ENCODE assay signal across 8 cellular contexts in the genomic region with DNA sequence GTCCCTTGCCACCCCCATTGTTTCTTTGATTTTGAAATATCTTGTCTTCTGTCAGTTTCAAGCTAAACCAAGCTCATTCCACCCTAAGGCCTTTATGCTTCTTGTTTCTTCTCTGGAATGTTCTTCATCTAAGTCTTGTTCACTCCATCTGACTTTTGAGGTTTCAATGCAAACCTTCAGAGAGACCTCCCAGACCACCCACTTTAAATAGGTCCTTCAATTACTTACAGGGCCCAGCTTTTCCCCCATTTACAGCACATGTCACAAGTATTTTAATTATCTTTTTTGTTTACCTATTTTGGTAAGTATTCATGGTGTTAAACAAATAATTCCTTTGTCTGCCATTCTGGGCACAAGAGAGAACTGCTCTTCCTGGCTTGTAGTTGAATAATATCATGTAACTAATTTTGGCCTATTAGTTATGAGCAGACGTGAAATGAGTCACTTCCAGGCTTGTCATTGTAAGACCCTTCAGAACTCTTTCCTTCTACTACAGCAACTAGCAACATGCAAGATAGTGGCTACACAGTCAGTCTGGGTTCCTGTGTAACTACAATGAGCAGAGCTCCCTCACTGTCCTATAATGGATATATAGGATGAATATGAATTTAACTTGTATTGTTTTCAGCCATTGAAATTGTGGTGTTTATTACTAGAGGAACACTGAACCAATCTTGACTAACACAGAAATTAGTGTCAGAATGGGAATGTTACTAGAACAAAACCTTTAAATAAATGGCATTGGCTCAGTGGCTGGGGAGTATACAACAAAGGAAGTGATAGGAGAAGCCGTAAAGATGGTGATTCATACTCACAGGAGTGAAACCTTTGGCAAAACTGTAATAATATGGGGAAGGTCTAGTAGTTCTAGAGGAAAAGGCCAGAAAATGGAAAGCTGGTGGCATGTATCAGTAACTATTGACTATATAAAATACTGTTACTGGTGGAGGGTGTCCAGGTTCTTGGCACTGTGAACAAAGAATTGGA. TPM values are rescaled to one million over a fixed set of nuclear protein-coding genes. Genes with fewer than 3 reads are reported as not detected.
DNase-seq lines count a peak whose midpoint lies in the region; ATAC-seq and TF ChIP-seq lines count a peak whose summit lies in the region.

No MANE protein-coding gene starts in this region.

- H3K36me3 ChIP-seq in GM06990 (ENCODE audit: control insufficient read depth, insufficient read depth, low read length) = no peaks in the 10 kb centered on the region

- peaks cover 3% of the 10 kb centered on the region for H3K36me3 Mint-ChIP-seq in activated naive CD8-positive, alpha-beta T cell treated with anti-CD3 and anti-CD28 coated beads, Interleukin-2, amount 50 U/mL, for 24 hours (ENCODE audit: low read depth)
- no peaks in the 10 kb centered on the region for H3K36me3 Mint-ChIP-seq in naive thymus-derived CD8-positive, alpha-beta T cell

- H3K4me1 Mint-ChIP-seq in activated naive CD8-positive, alpha-beta T cell treated with anti-CD3 and anti-CD28 coated beads, Interleukin-2, amount 50 U/mL, for 24 hours = peaks cover 64% of the 10 kb centered on the region
- peaks cover 26 to 73% (median 63%) of the 10 kb centered on the region in 4 donors for H3K4me1 Mint-ChIP-seq in naive thymus-derived CD8-positive, alpha-beta T cell

- DNase-seq in GM06990 (ENCODE audit: extremely low read depth, insufficient read length) (peak; percentile 45), SIG-M5 treated with dmso at 0.1 percent for 504 hours (lab: John Stamatoyannopoulos, UW; ENCODE audit: unreplicated experiment) (no peak), DMS53 treated with DMSO at 0.1 percent for 48 hours (lab: John Stamatoyannopoulos, UW; ENCODE audit: unreplicated experiment) (no peak)
- no peak for DNase-seq in activated naive CD8-positive, alpha-beta T cell treated with anti-CD3 and anti-CD28 coated beads, Interleukin-2, amount 50 U/mL, for 24 hours
- no peak for DNase-seq in naive thymus-derived CD8-positive, alpha-beta T cell

- TF ChIP-seq CTCF in GM06990 (IDR thresholded peaks at IDR 0.05; ENCODE audit: insufficient read depth, low read length, poor library complexity, severe bottlenecking) = no peak

- peak overlapping the region; percentile 34 for H3K4me3 ChIP-seq in GM06990 (replicated peaks; ENCODE audit: low read depth, low read length)

- H3K27me3 ChIP-seq in GM06990 (replicated peaks; ENCODE audit: control insufficient read depth, insufficient read depth, low read length) = no peaks in the 10 kb centered on the region

- H3K9me3 Mint-ChIP-seq in activated naive CD8-positive, alpha-beta T cell treated with anti-CD3 and anti-CD28 coated beads, Interleukin-2, amount 50 U/mL, for 24 hours = no peaks in the 10 kb centered on the region
- no peaks in the 10 kb centered on the region for H3K9me3 Mint-ChIP-seq in naive thymus-derived CD8-positive, alpha-beta T cell

- H3K27ac Mint-ChIP-seq in activated naive CD8-positive, alpha-beta T cell treated with anti-CD3 and anti-CD28 coated beads, Interleukin-2, amount 50 U/mL, for 24 hours = peak overlapping the region; percentile 73
- H3K27ac Mint-ChIP-seq in naive thymus-derived CD8-positive, alpha-beta T cell = peak overlapping the region; percentile 3 to 91 (median 80)

- peaks cover 2% of the 10 kb centered on the region for H3K27me3 Mint-ChIP-seq in activated naive CD8-positive, alpha-beta T cell treated with anti-CD3 and anti-CD28 coated beads, Interleukin-2, amount 50 U/mL, for 24 hours
- H3K27me3 Mint-ChIP-seq in naive thymus-derived CD8-positive, alpha-beta T cell = peaks cover 0 to 1% (median 0%) of the 10 kb centered on the region in 5 donors

- POLR2A ChIA-PET in naive thymus-derived CD8-positive, alpha-beta T cell (lab: Charles Lee) = no interaction called here

- ATAC-seq in HG03060 (IDR thresholded peaks at IDR 0.05; ENCODE audit: low read depth, unreplicated experiment) (peak; percentile 19), GM18873 (IDR thresholded peaks at IDR 0.05; ENCODE audit: low FRiP score, unreplicated experiment) (no peak), GM18870 (IDR thresholded peaks at IDR 0.05; ENCODE audit: unreplicated experiment) (no peak)
- no peak for ATAC-seq in activated naive CD8-positive, alpha-beta T cell treated with anti-CD3 and anti-CD28 coated beads, Interleukin-2, amount 50 U/mL, for 24 hours
- ATAC-seq in naive thymus-derived CD8-positive, alpha-beta T cell = no peak

- peak overlapping the region; percentile 78 for H3K4me3 Mint-ChIP-seq in activated naive CD8-positive, alpha-beta T cell treated with anti-CD3 and anti-CD28 coated beads, Interleukin-2, amount 50 U/mL, for 24 hours
- H3K4me3 Mint-ChIP-seq in naive thymus-derived CD8-positive, alpha-beta T cell = peak overlapping the region; percentile 60 to 87 (median 80)

RNA-seq across cellular contexts. Expression of gene MTPN, which starts 2.8 kb away (rescaled TPM):
- 10 to 100 TPM; 71.4 to 74.1 TPM for total RNA-seq in naive thymus-derived CD8-positive, alpha-beta T cell
- 100 to 1,000 TPM in 1 of 3 donors, 10 to 100 TPM in 2; 60.5 to 100 (median 86.2) TPM for polyA plus RNA-seq in naive thymus-derived CD8-positive, alpha-beta T cell
